22 cellular contexts compared by ENCODE assay signal in genomic region chr13:72970956-72971355, GRCh38.
A peak's percentile ranks its signal among the peaks of the same experiment; 100 is the strongest.
DNase-seq lines count a peak whose midpoint lies in the region; ATAC-seq and TF ChIP-seq lines count a peak whose summit lies in the region.
"Had no signal": no experiment of that assay in that cellular context is flagged by ENCODE, and none has a peak within 500 bp of the region (broad histone marks: within the 10 kb centered on the region; RNA-seq: fewer than 3 reads in every experiment).

No MANE protein-coding gene starts in this region.

- no peak overlapping the region for H3K4me3 Mint-ChIP-seq in MCF 10A (ENCODE audit: unreplicated experiment)
- H3K4me3 Mint-ChIP-seq: CD4-positive, alpha-beta T cell; neural crest cell; T-helper 2 cell treated with Interferon-gamma antibody and Interleukin-4, amounts not matched to agents 5 μg/mL and 100 μg/mL, for 36 hours had no signal

- H3K4me3 ChIP-seq in breast epithelium = no peak overlapping the region
- no peak overlapping the region for H3K4me3 ChIP-seq in hepatocyte
- H3K4me3 ChIP-seq in MM.1S (ENCODE audit: low read length) = no peak overlapping the region
- H3K4me3 ChIP-seq: body of pancreas, right atrium auricular region had no signal

- no peak overlapping the region for H3K27ac ChIP-seq in breast epithelium
- H3K27ac ChIP-seq in hepatocyte = peak overlapping the region; percentile 58
- no peak overlapping the region for H3K27ac ChIP-seq in MM.1S (ENCODE audit: low read length)
- H3K27ac ChIP-seq: 22Rv1, right atrium auricular region had no signal

- no peak for TF ChIP-seq POLR2A in breast epithelium (IDR thresholded peaks at IDR 0.05)

- no TSS peak for BruUV-seq in MCF 10A (replicated peaks; lab: Mats Ljungman, UMichigan)

- WGBS in hepatocyte (ENCODE audit: low lambda C conversion rate, missing lambda C conversion rate) = 83% methylated on average over 5 of the region's 5 CpGs

- H3K9ac ChIP-seq in MM.1S (ENCODE audit: low read length) = no peak overlapping the region

- H3K27ac Mint-ChIP-seq in MCF 10A (ENCODE audit: low read depth, unreplicated experiment) = peak overlapping the region; percentile 51
- H3K27ac Mint-ChIP-seq: CD4-positive, alpha-beta T cell; T-helper 2 cell treated with Interferon-gamma antibody and Interleukin-4, amounts not matched to agents 5 μg/mL and 100 μg/mL, for 36 hours had no signal

- CTCF ChIA-PET in MCF 10A (lab: Yijun Ruan, JAX) = interaction anchor here (0.8 kb wide), 1 partner anchor 35 kb away, joined by 4 read pairs; no protein-coding TSS in a partner anchor

- H3K4me2 ChIP-seq in hepatocyte (no peak overlapping the region), MM.1S (ENCODE audit: low read depth, low read length) (no peak overlapping the region)

- H3K9me3 ChIP-seq in breast epithelium = no peaks in the 10 kb centered on the region
- no peaks in the 10 kb centered on the region for H3K9me3 ChIP-seq in hepatocyte (ENCODE audit: low read depth)
- H3K9me3 ChIP-seq in MM.1S (replicated peaks; ENCODE audit: insufficient read depth, low read length) = no peaks in the 10 kb centered on the region
- H3K9me3 ChIP-seq: body of pancreas, right atrium auricular region had no signal

- POLR2A ChIA-PET in MCF 10A (lab: Yijun Ruan, JAX) = interaction anchor here (1.6 to 1.9 kb wide), 2 partner anchors 11 to 85 kb away, joined by 4 to 5 read pairs; no protein-coding TSS in a partner anchor

- DNase-seq in MCF 10A (ENCODE audit: unreplicated experiment) = no peak
- no peak for DNase-seq in breast epithelium (ENCODE audit: low spot score in 2 of 2)
- peak; percentile 63 for DNase-seq in astrocyte of the hippocampus (ENCODE audit: low read depth, low spot score)
- no peak for DNase-seq in hepatocyte (ENCODE audit: low spot score)
- no peak for DNase-seq in stimulated activated CD8-positive, alpha-beta memory T cell treated with anti-CD3 and anti-CD28 coated beads, Interleukin-4, amount 100 ng/mL, for 48 hours
- no peak for DNase-seq in NCI-H1048 (lab: John Stamatoyannopoulos, UW)
- no peak for DNase-seq in MM.1S
- DNase-seq: activated effector memory CD4-positive, alpha-beta T cell treated with anti-CD3 and anti-CD28 coated beads, Interleukin-2, amount 50 U/mL, for 16 hours; body of pancreas; CD4-positive, alpha-beta T cell; DND-41; H7; KBM-7; NCI-H2227 treated with DMSO at 0.1 percent for 48 hours; NK-92 treated with Interleukin-12 subunit alpha and Interleukin-12 subunit beta, amount 100 ng/mL, for 24 hours; Right ventricle myocardium superior; stimulated activated CD4-positive, alpha-beta T cell treated with anti-CD3 and anti-CD28 coated beads, Interleukin-1b, Interleukin-23, amount 100 ng/mL, for 48 hours had no signal

- no peaks in the 10 kb centered on the region for H3F3A ChIP-seq in MM.1S (ENCODE audit: insufficient read depth, low read length)

- no peaks in the 10 kb centered on the region for H3K4me1 Mint-ChIP-seq in MCF 10A (ENCODE audit: insufficient read depth, unreplicated experiment)
- H3K4me1 Mint-ChIP-seq: neural crest cell had no signal

- ATAC-seq in HG02981 (IDR thresholded peaks at IDR 0.05; ENCODE audit: unreplicated experiment) = no peak

- H3K27me3 Mint-ChIP-seq in MCF 10A (ENCODE audit: insufficient read depth, unreplicated experiment) = no peaks in the 10 kb centered on the region
- H3K27me3 Mint-ChIP-seq: CD4-positive, alpha-beta T cell had no signal

- H3K36me3 Mint-ChIP-seq in MCF 10A (ENCODE audit: insufficient read depth, unreplicated experiment) = peaks cover 12% of the 10 kb centered on the region

- H4K20me1 ChIP-seq in hepatocyte (ENCODE audit: insufficient read depth, poor library complexity, severe bottlenecking) (no peaks in the 10 kb centered on the region), MM.1S (ENCODE audit: insufficient read depth, low read length) (no peaks in the 10 kb centered on the region)

- H3K79me2 ChIP-seq in hepatocyte = no peaks in the 10 kb centered on the region
- H3K79me2 ChIP-seq in MM.1S (ENCODE audit: low read length) = no peaks in the 10 kb centered on the region

- H3K9me2 ChIP-seq in hepatocyte (replicated peaks; ENCODE audit: insufficient read depth) (no peaks in the 10 kb centered on the region), MM.1S (replicated peaks; ENCODE audit: insufficient read depth, low read length) (no peaks in the 10 kb centered on the region)

- H2AFZ ChIP-seq in hepatocyte (no peak overlapping the region), MM.1S (ENCODE audit: low read length) (no peak overlapping the region)

- H3K36me3 ChIP-seq in breast epithelium = no peaks in the 10 kb centered on the region
- no peaks in the 10 kb centered on the region for H3K36me3 ChIP-seq in hepatocyte (replicated peaks; ENCODE audit: insufficient read depth, low read depth)
- no peaks in the 10 kb centered on the region for H3K36me3 ChIP-seq in MM.1S (replicated peaks; ENCODE audit: insufficient read depth, low read length)
- H3K36me3 ChIP-seq: right atrium auricular region had no signal

- TF ChIP-seq CTCF in MCF 10A (IDR thresholded peaks at IDR 0.05; ENCODE audit: unreplicated experiment) (no peak), breast epithelium (IDR thresholded peaks at IDR 0.05) (no peak), hepatocyte (IDR thresholded peaks at IDR 0.05; ENCODE audit: poor library complexity) (no peak), MM.1S (IDR thresholded peaks at IDR 0.05; ENCODE audit: low read length) (no peak)

- intact Hi-C loops in MCF 10A (cut with micrococcal nuclease) = no loop called here
- intact Hi-C loops in breast epithelium (cut with DNase I; ENCODE audit: low total_unique reads) = no loop called here

- H3K4me1 ChIP-seq in breast epithelium (no peaks in the 10 kb centered on the region), hepatocyte (ENCODE audit: insufficient read depth) (no peaks in the 10 kb centered on the region), MM.1S (ENCODE audit: low read length) (no peaks in the 10 kb centered on the region)
- H3K4me1 ChIP-seq: right atrium auricular region had no signal

- no peaks in the 10 kb centered on the region for H3K9me3 Mint-ChIP-seq in MCF 10A (ENCODE audit: unreplicated experiment)
- H3K9me3 Mint-ChIP-seq: CD4-positive, alpha-beta T cell; neural crest cell; T-helper 2 cell treated with Interferon-gamma antibody and Interleukin-4, amounts not matched to agents 5 μg/mL and 100 μg/mL, for 36 hours had no signal

- no peaks in the 10 kb centered on the region for H3K27me3 ChIP-seq in breast epithelium
- H3K27me3 ChIP-seq in hepatocyte = no peaks in the 10 kb centered on the region
- H3K27me3 ChIP-seq in MM.1S (replicated peaks; ENCODE audit: insufficient read depth, low read length) = no peaks in the 10 kb centered on the region
- H3K27me3 ChIP-seq: body of pancreas, right atrium auricular region had no signal
